Comparison of ENCODE assay signal across 10 cellular contexts in genomic region chr2:169072163-169072925, GRCh38. TPM values are rescaled to one million over a fixed set of nuclear protein-coding genes. Genes with fewer than 3 reads are reported as not detected.
DNase-seq lines count a peak whose midpoint lies in the region; ATAC-seq lines count a peak whose summit lies in the region.
"Had no signal": no experiment of that assay in that cellular context is flagged by ENCODE, and none has a peak within 500 bp of the region (broad histone marks: within the 10 kb centered on the region; RNA-seq: fewer than 3 reads in every experiment).

No MANE protein-coding gene starts in this region.

- H3K9ac ChIP-seq in neuronal stem cell (ENCODE audit: low read depth, low read length, poor library complexity): no peak overlapping the region

- no peak overlapping the region for H3K23ac ChIP-seq in neuronal stem cell (ENCODE audit: low read depth, low read length, poor library complexity)

- no peak overlapping the region for H3K18ac ChIP-seq in neuronal stem cell (ENCODE audit: low read length)

- no peaks in the 10 kb centered on the region for H3K4me1 ChIP-seq in neuronal stem cell (ENCODE audit: control insufficient read depth in 2 of 2, insufficient read depth in 1 of 2, low read depth in 1 of 2, low read length in 2 of 2)

- no peaks in the 10 kb centered on the region for H3K9me3 Mint-ChIP-seq in activated naive CD4-positive, alpha-beta T cell treated with anti-CD3 and anti-CD28 coated beads, Interleukin-2, amount 50 U/mL, for 24 hours
- peaks cover 10% of the 10 kb centered on the region for H3K9me3 Mint-ChIP-seq in activated naive CD8-positive, alpha-beta T cell treated with anti-CD3 and anti-CD28 coated beads, Interleukin-2, amount 50 U/mL, for 24 hours
- peaks cover 11 to 17% of the 10 kb centered on the region in 2 donors for H3K9me3 Mint-ChIP-seq in stimulated activated naive CD8-positive, alpha-beta T cell treated with anti-CD3 and anti-CD28 coated beads, Interleukin-15, amount 100 ng/mL, for 72 hours
- H3K9me3 Mint-ChIP-seq: naive thymus-derived CD8-positive, alpha-beta T cell had no signal

- H3K4ac ChIP-seq in neuronal stem cell (ENCODE audit: low read length): no peak overlapping the region

- H2BK15ac ChIP-seq in neuronal stem cell (ENCODE audit: low read length): no peak overlapping the region

- H3K14ac ChIP-seq in neuronal stem cell (ENCODE audit: low read length): no peak overlapping the region

- H3K27me3 Mint-ChIP-seq in activated naive CD4-positive, alpha-beta T cell treated with anti-CD3 and anti-CD28 coated beads, Interleukin-2, amount 50 U/mL, for 24 hours: no peaks in the 10 kb centered on the region
- H3K27me3 Mint-ChIP-seq in activated naive CD8-positive, alpha-beta T cell treated with anti-CD3 and anti-CD28 coated beads, Interleukin-2, amount 50 U/mL, for 24 hours: no peaks in the 10 kb centered on the region
- H3K27me3 Mint-ChIP-seq in stimulated activated naive CD8-positive, alpha-beta T cell treated with anti-CD3 and anti-CD28 coated beads, Interleukin-15, amount 100 ng/mL, for 72 hours: no peaks in the 10 kb centered on the region

- no peak overlapping the region for H3K4me2 ChIP-seq in neuronal stem cell (ENCODE audit: insufficient read depth, low read length, poor library complexity, severe bottlenecking)

- no peak overlapping the region for H4K91ac ChIP-seq in neuronal stem cell (ENCODE audit: low read depth, low read length, poor library complexity)

- no peaks in the 10 kb centered on the region for H3K27me3 ChIP-seq in neuronal stem cell (ENCODE audit: control insufficient read depth in 3 of 3, insufficient read depth in 3 of 3, low read depth in 1 of 3, low read length in 3 of 3)

- no peak overlapping the region for H2BK12ac ChIP-seq in neuronal stem cell (ENCODE audit: low read length)

- no peaks in the 10 kb centered on the region for H3K79me1 ChIP-seq in neuronal stem cell (ENCODE audit: low read depth, low read length)

- no peaks in the 10 kb centered on the region for H3K36me3 ChIP-seq in neuronal stem cell (replicated peaks in 1 of 2; ENCODE audit: control insufficient read depth in 2 of 2, insufficient read depth in 2 of 2, low read length in 2 of 2)

- H2BK120ac ChIP-seq in neuronal stem cell (ENCODE audit: low read depth, low read length): no peak overlapping the region

- peak; percentile 54 for ATAC-seq in HG03342 (IDR thresholded peaks at IDR 0.05; ENCODE audit: unreplicated experiment)
- ATAC-seq in activated naive CD8-positive, alpha-beta T cell treated with anti-CD3 and anti-CD28 coated beads, Interleukin-2, amount 50 U/mL, for 24 hours: no peak
- ATAC-seq in stimulated activated naive CD8-positive, alpha-beta T cell treated with anti-CD3 and anti-CD28 coated beads, Interleukin-15, amount 100 ng/mL, for 72 hours: no peak
- ATAC-seq: naive thymus-derived CD8-positive, alpha-beta T cell had no signal

- no peak overlapping the region for H3K27ac ChIP-seq in neuronal stem cell (replicated peaks; ENCODE audit: low read length)

- H3K36me3 Mint-ChIP-seq in activated naive CD4-positive, alpha-beta T cell treated with anti-CD3 and anti-CD28 coated beads, Interleukin-2, amount 50 U/mL, for 24 hours: no peaks in the 10 kb centered on the region
- peaks cover 16% of the 10 kb centered on the region for H3K36me3 Mint-ChIP-seq in activated naive CD8-positive, alpha-beta T cell treated with anti-CD3 and anti-CD28 coated beads, Interleukin-2, amount 50 U/mL, for 24 hours (ENCODE audit: low read depth)
- H3K36me3 Mint-ChIP-seq: naive thymus-derived CD8-positive, alpha-beta T cell had no signal

- no peak for DNase-seq in activated naive CD4-positive, alpha-beta T cell treated with anti-CD3 and anti-CD28 coated beads, Interleukin-2, amount 50 U/mL, for 16 hours
- DNase-seq in activated naive CD8-positive, alpha-beta T cell treated with anti-CD3 and anti-CD28 coated beads, Interleukin-2, amount 50 U/mL, for 24 hours: no peak
- no peak for DNase-seq in stimulated activated naive CD8-positive, alpha-beta T cell treated with anti-CD3 and anti-CD28 coated beads, Interleukin-15, amount 100 ng/mL, for 72 hours
- DNase-seq in effector CD4-positive, alpha-beta T cell: no peak
- DNase-seq in AG20443 (ENCODE audit: low spot score) (no peak), neuronal stem cell (ENCODE audit: low spot score) (no peak)
- DNase-seq: naive thymus-derived CD8-positive, alpha-beta T cell; SHP77 treated with DMSO at 0.1 percent for 48 hours had no signal

- no peak overlapping the region for H3K4me3 ChIP-seq in neuronal stem cell (ENCODE audit: low read length in 2 of 2)

- peaks cover 12% of the 10 kb centered on the region for H3K4me1 Mint-ChIP-seq in activated naive CD4-positive, alpha-beta T cell treated with anti-CD3 and anti-CD28 coated beads, Interleukin-2, amount 50 U/mL, for 24 hours
- peaks cover 54% of the 10 kb centered on the region for H3K4me1 Mint-ChIP-seq in activated naive CD8-positive, alpha-beta T cell treated with anti-CD3 and anti-CD28 coated beads, Interleukin-2, amount 50 U/mL, for 24 hours
- peaks cover 20% of the 10 kb centered on the region for H3K4me1 Mint-ChIP-seq in stimulated activated naive CD8-positive, alpha-beta T cell treated with anti-CD3 and anti-CD28 coated beads, Interleukin-15, amount 100 ng/mL, for 72 hours

- H2BK5ac ChIP-seq in neuronal stem cell (ENCODE audit: low read length): no peak overlapping the region

- no peak overlapping the region for H4K8ac ChIP-seq in neuronal stem cell (ENCODE audit: low read depth, low read length)

- H3K9me3 ChIP-seq in neuronal stem cell (replicated peaks in 1 of 2; ENCODE audit: control insufficient read depth in 2 of 2, insufficient read depth in 1 of 2, low read depth in 1 of 2, low read length in 2 of 2): no peaks in the 10 kb centered on the region

- no peak overlapping the region for H3K4me3 Mint-ChIP-seq in activated naive CD4-positive, alpha-beta T cell treated with anti-CD3 and anti-CD28 coated beads, Interleukin-2, amount 50 U/mL, for 24 hours
- H3K4me3 Mint-ChIP-seq in activated naive CD8-positive, alpha-beta T cell treated with anti-CD3 and anti-CD28 coated beads, Interleukin-2, amount 50 U/mL, for 24 hours: peak overlapping the region; percentile 27
- peak overlapping the region in 1 of 2 donors; percentile 37 for H3K4me3 Mint-ChIP-seq in stimulated activated naive CD8-positive, alpha-beta T cell treated with anti-CD3 and anti-CD28 coated beads, Interleukin-15, amount 100 ng/mL, for 72 hours
- H3K4me3 Mint-ChIP-seq: naive thymus-derived CD8-positive, alpha-beta T cell had no signal

- no peak overlapping the region for H2AFZ ChIP-seq in neuronal stem cell (ENCODE audit: low read length)

- H3K27ac Mint-ChIP-seq in activated naive CD4-positive, alpha-beta T cell treated with anti-CD3 and anti-CD28 coated beads, Interleukin-2, amount 50 U/mL, for 24 hours: peak overlapping the region; percentile 13
- peak overlapping the region; percentile 76 for H3K27ac Mint-ChIP-seq in activated naive CD8-positive, alpha-beta T cell treated with anti-CD3 and anti-CD28 coated beads, Interleukin-2, amount 50 U/mL, for 24 hours
- peak overlapping the region; percentile 27 to 86 for H3K27ac Mint-ChIP-seq in stimulated activated naive CD8-positive, alpha-beta T cell treated with anti-CD3 and anti-CD28 coated beads, Interleukin-15, amount 100 ng/mL, for 72 hours

- H2AK5ac ChIP-seq in neuronal stem cell (ENCODE audit: low read depth, low read length): no peak overlapping the region

- no CpG with 5 or more reads among the region's 4 CpGs for WGBS in neuronal stem cell (ENCODE audit: extremely low coverage in 2 of 2, insufficient read length in 2 of 2, insufficient replicate concordance in 1 of 2), 2 donors

RNA-seq across cellular contexts. Expression of gene DHRS9, which starts 3.0 kb away (rescaled TPM):
- not detected for polyA plus RNA-seq in neuronal stem cell (2013, experiment 1 of 2)
- polyA plus RNA-seq in neuronal stem cell (2013, experiment 2 of 2): not detected
- polyA plus RNA-seq: naive thymus-derived CD8-positive, alpha-beta T cell had no signal

RNA-seq across cellular contexts. Expression of gene ABCB11, which starts 41.2 kb away (rescaled TPM):
- 0.07 TPM for polyA plus RNA-seq in neuronal stem cell (2013, experiment 1 of 2)
- 0.06 TPM for polyA plus RNA-seq in neuronal stem cell (2013, experiment 2 of 2)
- polyA plus RNA-seq: naive thymus-derived CD8-positive, alpha-beta T cell had no signal

Comparison
In these comparisons a context has a peak if more than half of its experiments do, and no peak if none do; other contexts are left out.
1. H3K27ac Mint-ChIP-seq: peak in every context shown above with its lines; median percentile 76 in activated naive CD8-positive, alpha-beta T cell treated with anti-CD3 and anti-CD28 coated beads, Interleukin-2, amount 50 U/mL, for 24 hours; 56 in stimulated activated naive CD8-positive, alpha-beta T cell treated with anti-CD3 and anti-CD28 coated beads, Interleukin-15, amount 100 ng/mL, for 72 hours; 13 in activated naive CD4-positive, alpha-beta T cell treated with anti-CD3 and anti-CD28 coated beads, Interleukin-2, amount 50 U/mL, for 24 hours.